Comparison of ENCODE assay signal across 9 cellular contexts in the genomic region with DNA sequence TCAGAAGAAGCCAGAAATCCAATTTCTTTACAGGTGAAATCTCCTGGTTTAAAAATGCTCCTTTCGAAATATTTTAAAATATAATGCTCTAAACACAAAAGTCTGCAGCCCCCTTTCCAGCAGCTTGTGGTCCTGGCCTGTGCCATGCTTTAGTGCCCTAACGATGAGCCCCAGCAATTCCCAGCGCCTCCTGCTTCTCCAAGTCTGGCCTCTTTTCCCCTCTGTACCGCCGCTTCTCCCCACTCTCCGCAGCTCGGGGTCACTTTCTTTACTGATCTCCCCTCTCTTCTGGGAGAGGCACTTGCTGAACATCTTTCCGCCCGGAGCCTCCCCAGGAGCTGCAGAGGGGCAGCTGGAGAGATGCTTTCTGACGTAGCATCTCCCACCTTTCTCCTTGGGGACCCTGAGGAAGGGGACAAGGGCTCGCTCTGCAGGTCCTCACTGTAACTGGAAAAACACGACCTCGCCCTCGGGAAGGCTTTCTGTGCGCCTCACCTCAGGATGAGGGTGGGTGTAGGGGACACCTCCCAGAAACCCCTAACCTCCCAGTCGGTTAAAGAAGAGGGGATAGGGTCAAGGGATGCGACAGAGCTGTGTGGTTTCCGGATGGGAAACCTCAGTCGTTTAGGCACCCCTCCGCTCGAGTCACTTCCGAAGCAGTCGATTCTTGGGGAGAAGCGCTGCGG. TPM values are rescaled to one million over a fixed set of nuclear protein-coding genes. Genes with fewer than 3 reads are reported as not detected.
DNase-seq lines count a peak whose midpoint lies in the region; ATAC-seq, FAIRE-seq and TF ChIP-seq lines count a peak whose summit lies in the region.
"Had no signal": no experiment of that assay in that cellular context is flagged by ENCODE, and none has a peak within 500 bp of the region (broad histone marks: within the 10 kb centered on the region; RNA-seq: fewer than 3 reads in every experiment).

No MANE protein-coding gene starts in this region.

- TF ChIP-seq RAD21 in HepG2 (CRISPR knock-in tag; IDR thresholded peaks at IDR 0.05): no peak

- 18% methylated on average over 18 of the region's 25 CpGs for WGBS in HepG2 (ENCODE audit: low lambda C conversion rate)
- WGBS in right lobe of liver (ENCODE audit: insufficient coverage, low coverage, low lambda C conversion rate, missing lambda C conversion rate): 13% methylated on average over 14 of the region's 25 CpGs

- BruUV-seq in HepG2 (replicated peaks; lab: Mats Ljungman, UMichigan): no TSS peak

- CTCF ChIA-PET in HepG2 (lab: Yijun Ruan, JAX; ENCODE audit: low intra/inter-chr PET ratio, low total read pairs): no interaction called here

- H3K27ac Mint-ChIP-seq in activated T-helper 17 cell treated with anti-CD3 and anti-CD28 coated beads, Interleukin-2, amount 50 U/mL, for 72 hours: no peak overlapping the region

- H2AFZ ChIP-seq in HepG2 (ENCODE audit: low read length) (no peak overlapping the region), keratinocyte (ENCODE audit: control insufficient read depth, low read length) (no peak overlapping the region)

- H3K9ac ChIP-seq in HepG2 (ENCODE audit: insufficient read depth, low read depth, low read length) (no peak overlapping the region), keratinocyte (ENCODE audit: control insufficient read depth, extremely low read depth, insufficient read depth, low read length) (no peak overlapping the region)

- in situ Hi-C loops in HepG2 (cut with HindIII; ENCODE audit: extremely low pct_ligation_motif_present, low pct_unique_long_range_greater_than_20kb): no loop called here

- H3K36me3 Mint-ChIP-seq in activated T-helper 17 cell treated with anti-CD3 and anti-CD28 coated beads, Interleukin-2, amount 50 U/mL, for 72 hours (ENCODE audit: low read depth): peaks cover 7% of the 10 kb centered on the region

- POLR2A ChIA-PET in HepG2 (lab: Yijun Ruan, JAX): no interaction called here

- peak overlapping the region; percentile 42 to 60 (median 44); a peak in 3 of 6 replicates for H3K4me3 ChIP-seq in HepG2 (replicated peaks in 1 of 3; ENCODE audit: insufficient read depth in 1 of 3, low read depth in 2 of 3, low read length in 3 of 3)
- no peak overlapping the region for H3K4me3 ChIP-seq in right lobe of liver
- peak overlapping the region; percentile 1 to 51 (median 13) for H3K4me3 ChIP-seq in keratinocyte (ENCODE audit: control insufficient read depth in 2 of 3, extremely low read depth in 1 of 3, insufficient read depth in 2 of 3, low read depth in 1 of 3, low read length in 3 of 3)
- H3K4me3 ChIP-seq in uterus: no peak overlapping the region

- H3K27me3 ChIP-seq in HepG2 (ENCODE audit: control insufficient read depth in 1 of 2, insufficient read depth in 2 of 2, low read length in 2 of 2) (peaks cover 10 to 40% of the 10 kb centered on the region in 2 experiments; a peak in 4 of 5 replicates), right lobe of liver (peaks cover 0 to 11% of the 10 kb centered on the region in 2 donors), keratinocyte (ENCODE audit: control insufficient read depth, extremely low read depth, insufficient read depth, low read length) (peaks cover 42% of the 10 kb centered on the region), uterus (peaks cover 14 to 24% of the 10 kb centered on the region in 2 donors)

- TF ChIP-seq POLR2A in HepG2 (IDR thresholded peaks at IDR 0.05; ENCODE audit: insufficient read depth in 1 of 2, low read depth in 2 of 2, low read length in 2 of 2): no peak
- TF ChIP-seq POLR2A in right lobe of liver (IDR thresholded peaks at IDR 0.05): no peak
- no peak for TF ChIP-seq POLR2A in uterus (IDR thresholded peaks at IDR 0.05)

- peaks cover 47% of the 10 kb centered on the region for H3K27me3 Mint-ChIP-seq in activated T-helper 17 cell treated with anti-CD3 and anti-CD28 coated beads, Interleukin-2, amount 50 U/mL, for 72 hours

- FAIRE-seq in HepG2 (lab: Jason Lieb, UNC): no peak
- FAIRE-seq in keratinocyte (lab: Jason Lieb, UNC): no peak

- no peaks in the 10 kb centered on the region for H3K4me1 Mint-ChIP-seq in activated T-helper 17 cell treated with anti-CD3 and anti-CD28 coated beads, Interleukin-2, amount 50 U/mL, for 72 hours

- TF ChIP-seq EP300 in HepG2 (IDR thresholded peaks at IDR 0.05; ENCODE audit: low read depth in 2 of 2, low read length in 2 of 2) (no peak), HepG2 (CRISPR knock-in tag; IDR thresholded peaks at IDR 0.05; ENCODE audit: borderline replicate concordance) (no peak)

- H3K36me3 ChIP-seq in HepG2 (replicated peaks in 1 of 2; ENCODE audit: control insufficient read depth in 1 of 2, insufficient read depth in 2 of 2, low read length in 2 of 2) (no peaks in the 10 kb centered on the region), right lobe of liver (no peaks in the 10 kb centered on the region), keratinocyte (ENCODE audit: control insufficient read depth in 2 of 2, extremely low read depth in 1 of 2, insufficient read depth in 2 of 2, low read length in 2 of 2) (no peaks in the 10 kb centered on the region), uterus (no peaks in the 10 kb centered on the region)

- DNase-seq in HepG2 (ENCODE audit: low spot score): no peak
- no peak for DNase-seq in right lobe of liver
- DNase-seq in keratinocyte (ENCODE audit: low read depth, low spot score): no peak
- no peak for DNase-seq in middle frontal gyrus (ENCODE audit: extremely low spot score, low spot score)
- no peak for DNase-seq in uterus
- no peak for DNase-seq in SIG-M5 (lab: John Stamatoyannopoulos, UW)

- H3K27ac ChIP-seq in HepG2 (ENCODE audit: extremely low read length, insufficient read depth, low read length) (no peak overlapping the region), right lobe of liver (no peak overlapping the region), keratinocyte (ENCODE audit: control insufficient read depth, insufficient read depth, low read length) (no peak overlapping the region), uterus (no peak overlapping the region)

- H3K9me3 Mint-ChIP-seq in activated T-helper 17 cell treated with anti-CD3 and anti-CD28 coated beads, Interleukin-2, amount 50 U/mL, for 72 hours: no peaks in the 10 kb centered on the region

- H3K4me2 ChIP-seq in HepG2 (ENCODE audit: low read depth, low read length) (peak overlapping the region; percentile 56), keratinocyte (ENCODE audit: control insufficient read depth, extremely low read depth, insufficient read depth, low read depth, low read length) (peak overlapping the region; percentile 77)

- H3K79me2 ChIP-seq in HepG2 (ENCODE audit: insufficient read depth, low read length): no peaks in the 10 kb centered on the region
- no peaks in the 10 kb centered on the region for H3K79me2 ChIP-seq in keratinocyte (ENCODE audit: control insufficient read depth, insufficient read depth, low read length)

- H3K4me1 ChIP-seq in HepG2 (ENCODE audit: insufficient read depth, low read length) (peaks cover 14% of the 10 kb centered on the region; the same call in 1 of the 2 replicates), right lobe of liver (peaks cover 0 to 6% (median 0%) of the 10 kb centered on the region in 4 donors), keratinocyte (ENCODE audit: control insufficient read depth, extremely low read depth, insufficient read depth, low read length) (peaks cover 16% of the 10 kb centered on the region), uterus (no peaks in the 10 kb centered on the region)

- H3K9me3 ChIP-seq in HepG2 (ENCODE audit: low read length) (no peaks in the 10 kb centered on the region), right lobe of liver (no peaks in the 10 kb centered on the region), keratinocyte (ENCODE audit: control insufficient read depth, low read depth, low read length) (no peaks in the 10 kb centered on the region), uterus (no peaks in the 10 kb centered on the region)

- dilution Hi-C loops in keratinocyte (cut with MboI; ENCODE audit: extremely low pct_ligation_motif_present, low sequenced_read_pairs): no loop called here

- H4K20me1 ChIP-seq in HepG2 (ENCODE audit: insufficient read depth, low read length): 0 out of 2 replicates have a peak, but pooled peaks cover 3% of the 10 kb centered on the region
- H4K20me1 ChIP-seq in keratinocyte (ENCODE audit: control insufficient read depth, extremely low read depth, insufficient read depth, low read length): no peaks in the 10 kb centered on the region

- ATAC-seq in HepG2 (peak; percentile 30), right lobe of liver (no peak), GM19328 (IDR thresholded peaks at IDR 0.05; ENCODE audit: unreplicated experiment) (no peak)
- ATAC-seq in activated T-helper 17 cell treated with anti-CD3 and anti-CD28 coated beads, Interleukin-2, amount 50 U/mL, for 72 hours (replicated peaks): no peak

- intact Hi-C loops in HepG2 (cut with micrococcal nuclease; ENCODE audit: unreplicated experiment): no loop called here
- intact Hi-C loops in right lobe of liver (cut with DNase I): no loop called here
- intact Hi-C loops in uterus (cut with DNase I; ENCODE audit: low total_unique reads): no loop called here

- peak overlapping the region; percentile 19 for H3K4me3 Mint-ChIP-seq in activated T-helper 17 cell treated with anti-CD3 and anti-CD28 coated beads, Interleukin-2, amount 50 U/mL, for 72 hours

- H3K9me1 ChIP-seq in keratinocyte (ENCODE audit: control insufficient read depth, extremely low read depth, insufficient read depth, low read length): peaks cover 3% of the 10 kb centered on the region

- TF ChIP-seq CTCF in HepG2 (CRISPR knock-in tag; IDR thresholded peaks at IDR 0.05) (no peak), right lobe of liver (IDR thresholded peaks at IDR 0.05) (no peak), keratinocyte (optimal IDR thresholded peaks at IDR 0.05 in 1 of 3, IDR thresholded peaks at IDR 0.05 in 1 of 3, conservative IDR thresholded peaks at IDR 0.05 in 1 of 3; ENCODE audit: extremely low read depth in 1 of 3, insufficient read depth in 2 of 3, low read length in 3 of 3) (no peak), uterus (IDR thresholded peaks at IDR 0.05) (no peak)

RNA-seq across cellular contexts. Expression of a gene that starts 0.5 kb away (rescaled TPM):
- total RNA-seq in HepG2 (2016; rRNA removed; fragmentation: Illumina TruSeq; extraction: Trizol): 0.04 TPM in 1 of 2 replicates, not detected in the other
- not detected in 2 replicates for total RNA-seq in HepG2 (2016; cell fraction: cytosol; rRNA removed; fragmentation: Illumina TruSeq; extraction: Trizol; ENCODE audit: low read depth)
- 0.06 TPM in 1 of 2 replicates, not detected in the other for total RNA-seq in HepG2 (2016; cell fraction: insoluble cytoplasmic fraction; rRNA removed; fragmentation: Illumina TruSeq; extraction: Trizol)
- total RNA-seq in HepG2 (2016; cell fraction: membrane; rRNA removed; fragmentation: Illumina TruSeq; extraction: Trizol): not detected in 2 replicates
- total RNA-seq in HepG2 (2016; cell fraction: nucleus; rRNA removed; fragmentation: Illumina TruSeq; extraction: Trizol): not detected in 2 replicates
- 0.05 and 0.13 TPM in 2 replicates for polyA plus RNA-seq in HepG2 (2011; rRNA removed)
- polyA plus RNA-seq in HepG2 (2011; cell fraction: cytosol; rRNA removed): 0.03 and 0.09 TPM in 2 replicates
- 0.08 TPM in 1 of 2 replicates, not detected in the other for polyA plus RNA-seq in HepG2 (2011; cell fraction: nucleus; rRNA removed)
- not detected in 2 replicates for polyA plus RNA-seq in HepG2 (2012)
- polyA plus RNA-seq in HepG2 (2016; cell fraction: cytosol; fragmentation: Illumina TruSeq; extraction: Trizol; ENCODE audit: low read depth): not detected in 2 replicates
- polyA plus RNA-seq in HepG2 (2016; cell fraction: insoluble cytoplasmic fraction; fragmentation: Illumina TruSeq; extraction: Trizol; ENCODE audit: low read depth): 0.07 TPM in 1 of 2 replicates, not detected in the other
- not detected in 2 replicates for polyA plus RNA-seq in HepG2 (2016; cell fraction: membrane; fragmentation: Illumina TruSeq; extraction: Trizol; ENCODE audit: low read depth)
- polyA plus RNA-seq in HepG2 (2016; cell fraction: nucleus; fragmentation: Illumina TruSeq; extraction: Trizol; ENCODE audit: insufficient read depth, low read depth): not detected in 2 replicates
- polyA minus RNA-seq in HepG2 (2011; rRNA and poly(A)+ RNA removed; ENCODE audit: low replicate concordance): 0.04 and 0.07 TPM in 2 replicates
- polyA minus RNA-seq in HepG2 (2011; cell fraction: cytosol; rRNA and poly(A)+ RNA removed): not detected in 2 replicates
- not detected in 2 replicates for polyA minus RNA-seq in HepG2 (2011; cell fraction: nucleus; rRNA and poly(A)+ RNA removed)
- not detected for total RNA-seq in right lobe of liver
- under 1 TPM; 0.13 to 0.65 TPM for total RNA-seq in activated T-helper 17 cell treated with anti-CD3 and anti-CD28 coated beads, Interleukin-2, amount 50 U/mL, for 72 hours
- 3.4 to 4.6 TPM (median 4.2 TPM) in 3 replicates for polyA plus RNA-seq in keratinocyte
- polyA plus RNA-seq in keratinocyte (2011; ENCODE audit: low read depth): 0.69 TPM
- polyA plus RNA-seq in keratinocyte (2011; cell fraction: cytosol; rRNA removed): 5.8 and 9.4 TPM in 2 replicates
- polyA plus RNA-seq in keratinocyte (2011; cell fraction: nucleus; rRNA removed): 5.3 and 5.4 TPM in 2 replicates
- 1.1 and 3.1 TPM in 2 replicates for polyA plus RNA-seq in keratinocyte (2012; ENCODE audit: low replicate concordance)
- polyA minus RNA-seq in keratinocyte: 1.4 to 2.8 TPM (median 2.6 TPM) in 3 replicates
- polyA minus RNA-seq in keratinocyte (2011; cell fraction: cytosol; rRNA and poly(A)+ RNA removed): 5.0 TPM
- 1.5 and 2.4 TPM in 2 replicates for polyA minus RNA-seq in keratinocyte (2011; cell fraction: nucleus; rRNA and poly(A)+ RNA removed)
- total RNA-seq in uterus: under 1 TPM in 1 of 4 donors, not detected in 3; 0.55 TPM

RNA-seq across cellular contexts. Expression of a gene that starts 30.7 kb away (rescaled TPM):
- 0.04 and 0.10 TPM in 2 replicates for total RNA-seq in HepG2 (2016; rRNA removed; fragmentation: Illumina TruSeq; extraction: Trizol)
- not detected in 2 replicates for total RNA-seq in HepG2 (2016; cell fraction: cytosol; rRNA removed; fragmentation: Illumina TruSeq; extraction: Trizol; ENCODE audit: low read depth)
- total RNA-seq in HepG2 (2016; cell fraction: insoluble cytoplasmic fraction; rRNA removed; fragmentation: Illumina TruSeq; extraction: Trizol): 0.04 TPM in 1 of 2 replicates, not detected in the other
- not detected in 2 replicates for total RNA-seq in HepG2 (2016; cell fraction: membrane; rRNA removed; fragmentation: Illumina TruSeq; extraction: Trizol)
- not detected in 2 replicates for total RNA-seq in HepG2 (2016; cell fraction: nucleus; rRNA removed; fragmentation: Illumina TruSeq; extraction: Trizol)
- polyA plus RNA-seq in HepG2 (2011; rRNA removed): 0.07 and 0.10 TPM in 2 replicates
- polyA plus RNA-seq in HepG2 (2011; cell fraction: cytosol; rRNA removed): 0.10 and 0.23 TPM in 2 replicates
- polyA plus RNA-seq in HepG2 (2011; cell fraction: nucleus; rRNA removed): 0.10 and 0.14 TPM in 2 replicates
- polyA plus RNA-seq in HepG2 (2012): 0.20 and 0.24 TPM in 2 replicates
- polyA plus RNA-seq in HepG2 (2016; cell fraction: cytosol; fragmentation: Illumina TruSeq; extraction: Trizol; ENCODE audit: low read depth): not detected in 2 replicates
- polyA plus RNA-seq in HepG2 (2016; cell fraction: insoluble cytoplasmic fraction; fragmentation: Illumina TruSeq; extraction: Trizol; ENCODE audit: low read depth): 0.19 TPM in 1 of 2 replicates, not detected in the other
- polyA plus RNA-seq in HepG2 (2016; cell fraction: membrane; fragmentation: Illumina TruSeq; extraction: Trizol; ENCODE audit: low read depth): not detected in 2 replicates
- polyA plus RNA-seq in HepG2 (2016; cell fraction: nucleus; fragmentation: Illumina TruSeq; extraction: Trizol; ENCODE audit: insufficient read depth, low read depth): not detected in 2 replicates
- polyA minus RNA-seq in HepG2 (2011; rRNA and poly(A)+ RNA removed; ENCODE audit: low replicate concordance): 0.20 and 0.37 TPM in 2 replicates
- not detected in 2 replicates for polyA minus RNA-seq in HepG2 (2011; cell fraction: cytosol; rRNA and poly(A)+ RNA removed)
- polyA minus RNA-seq in HepG2 (2011; cell fraction: nucleus; rRNA and poly(A)+ RNA removed): not detected in 2 replicates
- not detected for total RNA-seq in right lobe of liver
- not detected for total RNA-seq in activated T-helper 17 cell treated with anti-CD3 and anti-CD28 coated beads, Interleukin-2, amount 50 U/mL, for 72 hours
- polyA plus RNA-seq in keratinocyte: 0.04 to 0.11 TPM (median 0.05 TPM) in 3 replicates
- not detected for polyA plus RNA-seq in keratinocyte (2011; ENCODE audit: low read depth)
- polyA plus RNA-seq in keratinocyte (2011; cell fraction: cytosol; rRNA removed): 0.04 TPM in 2 replicates
- 0.09 and 0.10 TPM in 2 replicates for polyA plus RNA-seq in keratinocyte (2011; cell fraction: nucleus; rRNA removed)
- polyA plus RNA-seq in keratinocyte (2012; ENCODE audit: low replicate concordance): 0.05 and 0.11 TPM in 2 replicates
- polyA minus RNA-seq in keratinocyte: 0.13 to 0.16 TPM (median 0.13 TPM) in 3 replicates
- polyA minus RNA-seq in keratinocyte (2011; cell fraction: cytosol; rRNA and poly(A)+ RNA removed): not detected
- not detected in 2 replicates for polyA minus RNA-seq in keratinocyte (2011; cell fraction: nucleus; rRNA and poly(A)+ RNA removed)
- total RNA-seq in uterus: under 1 TPM in 2 of 4 donors, not detected in 2; 0.26 to 0.35 TPM
- polyA plus RNA-seq: adipose tissue had no signal

Comparison
In these comparisons a context has a peak if more than half of its experiments do, and no peak if none do; other contexts are left out.
1. H3K4me3 ChIP-seq: peak in HepG2 (3 of 3) and keratinocyte (3 of 3); none in right lobe of liver (0 of 3) and uterus (0 of 2).